Comparison of ENCODE assay signal across 1 cellular context in genomic region chr20:51624157-51624731, GRCh38.
TF ChIP-seq lines count a peak whose summit lies in the region.

No MANE protein-coding gene starts in this region.

TF ChIP-seq in HepG2, 621 proteins besides CTCF, POLR2A, EP300 and RAD21 (continued from another document and continues in another):
- TF ChIP-seq KIAA2018 (CRISPR knock-in tag; IDR thresholded peaks at IDR 0.05; ENCODE audit: borderline replicate concordance) (no peak), NFIB (CRISPR knock-in tag; IDR thresholded peaks at IDR 0.05; ENCODE audit: borderline replicate concordance) (no peak), ARID4A (CRISPR knock-in tag; IDR thresholded peaks at IDR 0.05; ENCODE audit: borderline replicate concordance) (0 out of 2 replicates have a peak, but pooled peaks have one; percentile 28), SALL1 (CRISPR knock-in tag; IDR thresholded peaks at IDR 0.05) (0 out of 2 replicates have a peak, but pooled peaks have one; percentile 22), ZNF383 (CRISPR knock-in tag; IDR thresholded peaks at IDR 0.05; ENCODE audit: borderline replicate concordance) (no peak), ZNF331 (CRISPR knock-in tag; IDR thresholded peaks at IDR 0.05) (peak; percentile 41; the same call in 1 of the 2 replicates), ERF (CRISPR knock-in tag; IDR thresholded peaks at IDR 0.05) (0 out of 2 replicates have a peak, but pooled peaks have one; percentile 57), ZNF724P (CRISPR knock-in tag; IDR thresholded peaks at IDR 0.05; ENCODE audit: borderline replicate concordance) (no peak), HMG20B (CRISPR knock-in tag; conservative IDR thresholded peaks at IDR 0.05) (no peak), ZFP91 (CRISPR knock-in tag; IDR thresholded peaks at IDR 0.05; ENCODE audit: borderline replicate concordance) (no peak; the same call in 1 of the 2 replicates), PRDM10 (CRISPR knock-in tag; IDR thresholded peaks at IDR 0.05; ENCODE audit: low read depth) (0 out of 2 replicates have a peak, but pooled peaks have one; percentile 20), KDM1A (CRISPR knock-in tag; IDR thresholded peaks at IDR 0.05) (no peak), PBX2 (CRISPR knock-in tag; IDR thresholded peaks at IDR 0.05) (no peak), THAP8 (CRISPR knock-in tag; IDR thresholded peaks at IDR 0.05; ENCODE audit: borderline replicate concordance) (0 out of 2 replicates have a peak, but pooled peaks have one; percentile 57), CBFB (CRISPR knock-in tag; IDR thresholded peaks at IDR 0.05) (no peak), ZSCAN25 (CRISPR knock-in tag; IDR thresholded peaks at IDR 0.05) (no peak), ZBED4 (CRISPR knock-in tag; IDR thresholded peaks at IDR 0.05; ENCODE audit: borderline replicate concordance) (0 out of 2 replicates have a peak, but pooled peaks have one; percentile 30), ZNF10 (CRISPR knock-in tag; IDR thresholded peaks at IDR 0.05; ENCODE audit: borderline replicate concordance, low read depth) (no peak), CEBPB (IDR thresholded peaks at IDR 0.05; ENCODE audit: borderline replicate concordance, low read depth, low read length) (no peak), ZNF3 (CRISPR knock-in tag; IDR thresholded peaks at IDR 0.05) (no peak), ZNF431 (CRISPR knock-in tag; IDR thresholded peaks at IDR 0.05; ENCODE audit: borderline replicate concordance, low read depth) (no peak), GTF2F1 (IDR thresholded peaks at IDR 0.05; ENCODE audit: low read length) (no peak), ETV6 (CRISPR knock-in tag; conservative IDR thresholded peaks at IDR 0.05) (no peak; the same call in 1 of the 2 replicates)
